In the genomic region with DNA sequence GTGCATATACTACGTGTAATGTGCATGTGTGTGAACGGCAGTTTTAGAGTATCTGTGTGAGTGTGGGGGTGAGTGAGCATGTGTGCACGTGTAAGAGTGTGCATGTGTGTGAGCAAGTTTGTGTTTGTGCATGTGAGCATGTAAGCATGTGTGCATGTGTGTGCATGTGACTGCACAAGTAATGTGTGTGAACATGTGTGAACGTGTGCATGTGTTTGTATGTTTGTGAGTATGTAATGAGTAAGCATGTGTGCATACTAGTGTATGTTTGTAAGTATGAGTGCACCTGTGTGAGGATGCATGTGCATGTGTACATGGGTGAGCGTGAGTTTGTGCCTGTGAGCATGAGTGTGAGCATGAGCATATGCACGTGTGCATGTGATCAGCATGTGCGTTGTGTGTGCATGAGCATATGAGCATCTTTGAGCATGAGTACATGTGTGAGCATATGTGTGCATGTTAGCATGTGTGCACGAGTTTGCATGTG, we compare ENCODE assay signal across 27 cellular contexts.
"Had no signal": no experiment of that assay in that cellular context is flagged by ENCODE, and none has a peak within 500 bp of the region (broad histone marks: within the 10 kb centered on the region; RNA-seq: fewer than 3 reads in every experiment).

No MANE protein-coding gene starts in this region.

- H3K36me3 ChIP-seq: left lung, lower lobe of right lung, transverse colon, uterus had no signal

- H3K4me1 ChIP-seq: lower lobe of right lung had no signal

- H3K27me3 ChIP-seq: esophagus squamous epithelium, left lung, spleen, testis, transverse colon, uterus had no signal

- DNase-seq: activated CD4-positive, alpha-beta T cell treated with anti-CD3 and anti-CD28 coated beads, Interleukin-2, amount 50 U/mL, for 1 hour; activated CD4-positive, CD25-positive, alpha-beta regulatory T cell treated with anti-CD3 and anti-CD28 coated beads, Interleukin-2, amount 50 U/mL, for 72 hours; activated CD8-positive, alpha-beta memory T cell treated with anti-CD3 and anti-CD28 coated beads, Interleukin-2, amount 10 ng/mL, durations not matched to agents 7 days and 5 days; activated CD8-positive, alpha-beta T cell treated with anti-CD3 and anti-CD28 coated beads for 36 hours; activated naive CD4-positive, alpha-beta T cell treated with anti-CD3 and anti-CD28 coated beads, Interleukin-2, amount 10 ng/mL, durations not matched to agents 7 days and 5 days; activated T-cell treated with anti-CD3 and anti-CD28 coated beads for 4 hours; activated T-cell treated with anti-CD3 and anti-CD28 coated beads, Interleukin-2, amount 50 U/mL, for 72 hours; amniotic stem cell; central memory CD4-positive, alpha-beta T cell; dermis blood vessel endothelial cell; effector CD4-positive, alpha-beta T cell; esophagus squamous epithelium; foreskin melanocyte; left lung; lower lobe of right lung; mesenchymal stem cell; naive thymus-derived CD8-positive, alpha-beta T cell; right cardiac atrium; spleen; stimulated activated naive CD4-positive, alpha-beta T cell treated with Interleukin-2 at 50 U/mL for 16 hours; T-helper 17 cell; T1000; testis; transverse colon; uterus; WERI-Rb-1 had no signal

- H3K4me3 ChIP-seq: esophagus squamous epithelium, left lung, lower lobe of right lung, spleen, testis, transverse colon, uterus had no signal

- H3K9me3 ChIP-seq: esophagus squamous epithelium, left lung, lower lobe of right lung, spleen, testis, transverse colon, uterus had no signal

- H3K27ac ChIP-seq: epithelial cell of prostate, esophagus squamous epithelium, left lung, lower lobe of right lung, spleen, testis, transverse colon, WERI-Rb-1 had no signal
